In genomic region chr3:5321941-5322340, GRCh38 we compare ENCODE assay signal across 20 cellular contexts.
DNase-seq lines count a peak whose midpoint lies in the region; ATAC-seq and TF ChIP-seq lines count a peak whose summit lies in the region.
"Had no signal": no experiment of that assay in that cellular context is flagged by ENCODE, and none has a peak within 500 bp of the region (broad histone marks: within the 10 kb centered on the region; RNA-seq: fewer than 3 reads in every experiment).

No MANE protein-coding gene starts in this region.

- H3K4me3 Mint-ChIP-seq in Calu3 (ENCODE audit: low read depth, unreplicated experiment) (peak overlapping the region; percentile 35), brain (no peak overlapping the region), progenitor cell of endocrine pancreas (ENCODE audit: low read depth) (no peak overlapping the region)
- H3K4me3 Mint-ChIP-seq: CD4-positive, CD25-positive, alpha-beta regulatory T cell had no signal

- peaks cover 51% of the 10 kb centered on the region for H3K4me1 Mint-ChIP-seq in Calu3 (ENCODE audit: low read depth, unreplicated experiment)
- peaks cover 27% of the 10 kb centered on the region for H3K4me1 Mint-ChIP-seq in brain
- peaks cover 23% of the 10 kb centered on the region for H3K4me1 Mint-ChIP-seq in progenitor cell of endocrine pancreas (ENCODE audit: low read depth)
- H3K4me1 Mint-ChIP-seq: CD4-positive, CD25-positive, alpha-beta regulatory T cell had no signal

- no TSS peak for BruUV-seq in Calu3 (replicated peaks; lab: Mats Ljungman, UMichigan)

- no peaks in the 10 kb centered on the region for H3K4me1 ChIP-seq in right cardiac atrium (ENCODE audit: control insufficient read depth, insufficient read depth, low read length)
- H3K4me1 ChIP-seq: BE2C had no signal

- H3K36me3 Mint-ChIP-seq in Calu3 (ENCODE audit: insufficient read depth, unreplicated experiment) (no peaks in the 10 kb centered on the region), brain (no peaks in the 10 kb centered on the region), progenitor cell of endocrine pancreas (ENCODE audit: insufficient read depth) (no peaks in the 10 kb centered on the region)
- H3K36me3 Mint-ChIP-seq: CD4-positive, CD25-positive, alpha-beta regulatory T cell had no signal

- intact Hi-C loops in Calu3 (cut with micrococcal nuclease; ENCODE audit: unreplicated experiment) (loop anchor here (2.0 kb wide), 1 partner anchor 67 kb away; no protein-coding TSS in a partner anchor), right cardiac atrium (cut with DNase I) (no loop called here)

- no peak overlapping the region for H3K4me3 ChIP-seq in right cardiac atrium (ENCODE audit: low read length)
- H3K4me3 ChIP-seq: SJCRH30 had no signal

- ATAC-seq in HG02981 (IDR thresholded peaks at IDR 0.05; ENCODE audit: unreplicated experiment) (no peak), right cardiac atrium (no peak)
- ATAC-seq: HCT116 had no signal

- CTCF ChIA-PET in Calu3 (lab: Charles Lee) = interaction anchor here (1.2 kb wide), 1 partner anchor 67 kb away, joined by 6 read pairs; no protein-coding TSS in a partner anchor

- H3K27ac ChIP-seq in right cardiac atrium (ENCODE audit: low read length) = no peak overlapping the region
- H3K27ac ChIP-seq: SJCRH30 had no signal

- no peaks in the 10 kb centered on the region for H3K27me3 ChIP-seq in right cardiac atrium (ENCODE audit: control insufficient read depth, insufficient read depth)
- H3K27me3 ChIP-seq: BE2C, SJCRH30 had no signal

- TF ChIP-seq CTCF in Calu3 (IDR thresholded peaks at IDR 0.05; ENCODE audit: unreplicated experiment) = no peak
- no peak for TF ChIP-seq CTCF in brain (conservative IDR thresholded peaks at IDR 0.05)
- no peak for TF ChIP-seq CTCF in progenitor cell of endocrine pancreas (IDR thresholded peaks at IDR 0.05; ENCODE audit: unreplicated experiment)

- in situ Hi-C loops in KBM-7 (cut with MboI; ENCODE audit: low pct_unique_long_range_greater_than_20kb, low sequenced_read_pairs) = no loop called here

- no peaks in the 10 kb centered on the region for H3K9me3 ChIP-seq in right cardiac atrium (ENCODE audit: control insufficient read depth, low read length)
- H3K9me3 ChIP-seq: BE2C, SJCRH30 had no signal

- H3K27me3 Mint-ChIP-seq in Calu3 (ENCODE audit: unreplicated experiment) (no peaks in the 10 kb centered on the region), brain (peaks cover 8% of the 10 kb centered on the region), progenitor cell of endocrine pancreas (peaks cover 5% of the 10 kb centered on the region)

- DNase-seq in Calu3 (no peak), left kidney (ENCODE audit: low read depth, low spot score) (peak; percentile 43), progenitor cell of endocrine pancreas (ENCODE audit: low spot score, unreplicated experiment) (no peak), KBM-7 (no peak), right cardiac atrium (no peak)
- DNase-seq: BE2C; CD4-positive, CD25-positive, alpha-beta regulatory T cell; COR-L47; DMS153; GOT3; Kasumi-1; NCI-H1417; NCI-H1694 treated with DMSO at 0.1 percent for 48 hours; NCI-H2081 treated with DMSO at 0.1 percent for 48 hours; NCI-H2171 treated with DMSO at 0.1 percent for 48 hours; NCI-H524 treated with DMSO at 0.1 percent for 48 hours; SJCRH30 had no signal

- H3K9me3 Mint-ChIP-seq in Calu3 (ENCODE audit: low read depth, unreplicated experiment) (peaks cover 2% of the 10 kb centered on the region), brain (peaks cover 0 to 16% (median 3%) of the 10 kb centered on the region in 5 experiments), progenitor cell of endocrine pancreas (ENCODE audit: low read depth) (no peaks in the 10 kb centered on the region)

- H3K27ac Mint-ChIP-seq in Calu3 (ENCODE audit: unreplicated experiment) = peak overlapping the region; percentile 65
- H3K27ac Mint-ChIP-seq in brain = peak overlapping the region in 3 of 5 experiments; percentile 4 to 51 (median 14)
- H3K27ac Mint-ChIP-seq in progenitor cell of endocrine pancreas = peak overlapping the region; percentile 72
- H3K27ac Mint-ChIP-seq: CD4-positive, CD25-positive, alpha-beta regulatory T cell had no signal

Comparison
In these comparisons a context has a peak if more than half of its experiments do, and no peak if none do; other contexts are left out.
1. H3K27ac Mint-ChIP-seq: peak in every context shown above with its lines; median percentile 72 in progenitor cell of endocrine pancreas; 65 in Calu3; 14 in brain.